Comparison of ENCODE assay signal across 14 cellular contexts in the genomic region with DNA sequence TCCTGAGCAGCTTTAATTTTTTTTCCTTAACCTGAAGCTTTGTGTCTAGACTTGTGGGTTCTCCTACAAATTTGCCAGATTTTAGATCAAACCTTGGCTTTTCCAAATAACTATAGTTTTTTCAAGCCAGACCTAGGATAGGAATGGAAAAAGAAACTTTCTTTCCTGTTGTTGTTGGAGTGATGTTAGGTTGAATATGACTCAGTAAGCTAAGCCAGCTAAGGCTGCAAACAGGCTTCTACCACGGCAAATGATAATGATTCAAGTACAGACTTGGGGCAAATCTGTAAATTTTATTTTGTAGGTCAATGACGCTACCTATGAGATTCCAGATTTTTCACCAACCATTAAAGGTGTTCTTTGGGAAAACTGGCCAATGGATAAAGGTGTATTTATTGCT.
"Had no signal": no experiment of that assay in that cellular context is flagged by ENCODE, and none has a peak within 500 bp of the region (broad histone marks: within the 10 kb centered on the region; RNA-seq: fewer than 3 reads in every experiment).

No MANE protein-coding gene starts in this region.

- ATAC-seq: esophagus mucosa; natural killer cell treated with Interleukin-12 subunit alpha and Interleukin-12 subunit beta and Interleukin-15 and Interleukin-18, amount 100 ng/mL, for 72 hours; psoas muscle; upper lobe of right lung had no signal

- H3K36me3 ChIP-seq: breast epithelium, right lobe of liver had no signal

- H3K4me3 ChIP-seq: breast epithelium, psoas muscle, right lobe of liver, SK-N-MC, spleen, upper lobe of right lung had no signal

- H3K27ac ChIP-seq: breast epithelium, psoas muscle, SK-N-MC, spleen, upper lobe of right lung had no signal

- H3K27me3 ChIP-seq: breast epithelium, right lobe of liver, spleen, upper lobe of right lung had no signal

- H3K9me3 ChIP-seq: breast epithelium, psoas muscle, right lobe of liver, spleen, upper lobe of right lung had no signal

- DNase-seq: activated CD4-positive, CD25-positive, alpha-beta regulatory T cell treated with anti-CD3 and anti-CD28 coated beads, Interleukin-2, amount 50 U/mL, for 72 hours; activated naive CD4-positive, alpha-beta T cell treated with anti-CD3 and anti-CD28 coated beads, Interleukin-2, amount 10 ng/mL, durations not matched to agents 7 days and 5 days; foreskin fibroblast; glutamatergic neuron; kidney glomerular epithelial cell; nucleus accumbens; psoas muscle; spleen; upper lobe of right lung had no signal

- H3K4me1 ChIP-seq: breast epithelium, psoas muscle, spleen, upper lobe of right lung had no signal
